8 cellular contexts compared by ENCODE assay signal in genomic region chr1:92030701-92031107, GRCh38. TPM values are rescaled to one million over a fixed set of nuclear protein-coding genes. Genes with fewer than 3 reads are reported as not detected.
DNase-seq lines count a peak whose midpoint lies in the region; ATAC-seq, FAIRE-seq and TF ChIP-seq lines count a peak whose summit lies in the region.

No MANE protein-coding gene starts in this region.

- peak overlapping the region; percentile 82 for H3K4me2 ChIP-seq in fibroblast of lung (ENCODE audit: extremely low read depth, insufficient read depth, low read length)
- H3K4me2 ChIP-seq in skeletal muscle satellite cell (ENCODE audit: low read length), result peak overlapping the region; percentile 98

- H3K9me3 Mint-ChIP-seq in activated CD4-positive, alpha-beta T cell treated with anti-CD3 and anti-CD28 coated beads, Interleukin-2, amount 10 ng/mL, durations not matched to agents 7 days and 5 days, result no peaks in the 10 kb centered on the region

- no peak for FAIRE-seq in GM19239 (lab: Jason Lieb, UNC)

- H3K27me3 Mint-ChIP-seq in activated CD4-positive, alpha-beta T cell treated with anti-CD3 and anti-CD28 coated beads, Interleukin-2, amount 10 ng/mL, durations not matched to agents 7 days and 5 days, result peaks cover 17% of the 10 kb centered on the region

- ATAC-seq in SK-N-SH treated with all-trans-retinoic acid at 6 μM for 48 hours, result peak; percentile 19; the same call in 1 of the 3 replicates
- ATAC-seq in HG03342 (IDR thresholded peaks at IDR 0.05; ENCODE audit: unreplicated experiment), result no peak

- POLR2A ChIA-PET in activated CD4-positive, alpha-beta T cell treated with anti-CD3 and anti-CD28 coated beads, Interleukin-2, amount 10 ng/mL, durations not matched to agents 7 days and 5 days (lab: Charles Lee), result no interaction called here

- no peak for DNase-seq in activated CD4-positive, alpha-beta T cell treated with anti-CD3 and anti-CD28 coated beads, Interleukin-2, amount 10 ng/mL, durations not matched to agents 7 days and 5 days
- no peak for DNase-seq in activated CD4-positive, alpha-beta T cell treated with anti-CD3 and anti-CD28 coated beads for 1 hour
- DNase-seq in fibroblast of lung (ENCODE audit: low read depth in 2 of 2) (peak; percentile 8 to 67), GM19239 (ENCODE audit: insufficient read length, low spot score) (no peak), cerebellar nuclear complex (lab: John Stamatoyannopoulos, UW) (no peak)

- H3K9me3 ChIP-seq in fibroblast of lung (ENCODE audit: control insufficient read depth, insufficient read depth, low read depth, low read length), result no peaks in the 10 kb centered on the region
- H3K9me3 ChIP-seq in skeletal muscle satellite cell (replicated peaks; ENCODE audit: low read length), result no peaks in the 10 kb centered on the region

- H2AFZ ChIP-seq in fibroblast of lung (ENCODE audit: low read length), result peak overlapping the region; percentile 49

- peaks cover 14% of the 10 kb centered on the region for H3K4me1 Mint-ChIP-seq in activated CD4-positive, alpha-beta T cell treated with anti-CD3 and anti-CD28 coated beads, Interleukin-2, amount 10 ng/mL, durations not matched to agents 7 days and 5 days

- H3K36me3 ChIP-seq in fibroblast of lung (ENCODE audit: control insufficient read depth, insufficient read depth, low read length), result no peaks in the 10 kb centered on the region
- no peaks in the 10 kb centered on the region for H3K36me3 ChIP-seq in skeletal muscle satellite cell (ENCODE audit: insufficient read depth, low read length)

- CTCF ChIA-PET in activated CD4-positive, alpha-beta T cell treated with anti-CD3 and anti-CD28 coated beads, Interleukin-2, amount 10 ng/mL, durations not matched to agents 7 days and 5 days (lab: Charles Lee), result interaction anchor here (0.5 to 2.0 kb wide), 5 partner anchors 9 to 110 kb away, joined by 3 to 7 read pairs (median 5); no protein-coding TSS in a partner anchor

- H3K4me3 ChIP-seq in fibroblast of lung (replicated peaks in 1 of 4; ENCODE audit: control extremely low read depth in 1 of 4, insufficient read depth in 1 of 4, low read depth in 3 of 4, low read length in 4 of 4) (peak overlapping the region in 1 of 4 experiments; percentile 38), skeletal muscle satellite cell (ENCODE audit: low read length) (peak overlapping the region; percentile 76)

- no peaks in the 10 kb centered on the region for H3K36me3 Mint-ChIP-seq in activated CD4-positive, alpha-beta T cell treated with anti-CD3 and anti-CD28 coated beads, Interleukin-2, amount 10 ng/mL, durations not matched to agents 7 days and 5 days (ENCODE audit: low read depth)

- no peak overlapping the region for H3K27ac ChIP-seq in fibroblast of lung (ENCODE audit: insufficient read depth, low read length)

- H3K27me3 ChIP-seq in fibroblast of lung (ENCODE audit: control insufficient read depth, insufficient read depth, low read length) (peaks cover 2% of the 10 kb centered on the region), skeletal muscle satellite cell (ENCODE audit: control insufficient read depth, insufficient read depth, low read length) (peaks cover 6% of the 10 kb centered on the region)

- no peaks in the 10 kb centered on the region for H3K4me1 ChIP-seq in fibroblast of lung (ENCODE audit: control insufficient read depth, extremely low read depth, insufficient read depth, low read length)
- peaks cover 9% of the 10 kb centered on the region for H3K4me1 ChIP-seq in skeletal muscle satellite cell (ENCODE audit: control insufficient read depth, insufficient read depth, low read length)

- H4K20me1 ChIP-seq in fibroblast of lung (ENCODE audit: control insufficient read depth, extremely low read depth, insufficient read depth, low read length), result no peaks in the 10 kb centered on the region

- H3K79me2 ChIP-seq in fibroblast of lung (ENCODE audit: control insufficient read depth, insufficient read depth, low read length), result no peaks in the 10 kb centered on the region

- peak overlapping the region; percentile 62 for H3K4me3 Mint-ChIP-seq in activated CD4-positive, alpha-beta T cell treated with anti-CD3 and anti-CD28 coated beads, Interleukin-2, amount 10 ng/mL, durations not matched to agents 7 days and 5 days

- TF ChIP-seq CTCF in fibroblast of lung (conservative IDR thresholded peaks at IDR 0.05 in 1 of 2, IDR thresholded peaks at IDR 0.05 in 1 of 2; ENCODE audit: low read depth in 1 of 2, low read length in 2 of 2), result no peak

- no peak overlapping the region for H3K9ac ChIP-seq in fibroblast of lung (ENCODE audit: insufficient read depth, low read length)
- H3K9ac ChIP-seq in skeletal muscle satellite cell (ENCODE audit: low read depth, low read length), result no peak overlapping the region

- no peak overlapping the region for H3K27ac Mint-ChIP-seq in activated CD4-positive, alpha-beta T cell treated with anti-CD3 and anti-CD28 coated beads, Interleukin-2, amount 10 ng/mL, durations not matched to agents 7 days and 5 days

TF ChIP-seq in SK-N-SH treated with all-trans-retinoic acid at 6 μM for 48 hours, 23 proteins besides CTCF, POLR2A, EP300 and RAD21 (continues in another document):
- no peak for TF ChIP-seq TSHZ2 (CRISPR knock-in tag; IDR thresholded peaks at IDR 0.05)
- no peak for TF ChIP-seq SNAI2 (CRISPR knock-in tag; IDR thresholded peaks at IDR 0.05)
- no peak for TF ChIP-seq PATZ1 (CRISPR knock-in tag; IDR thresholded peaks at IDR 0.05; ENCODE audit: borderline replicate concordance)
- no peak for TF ChIP-seq ZC3H10 (CRISPR knock-in tag; IDR thresholded peaks at IDR 0.05)
- TF ChIP-seq TOX (CRISPR knock-in tag; IDR thresholded peaks at IDR 0.05; ENCODE audit: borderline replicate concordance), result no peak
- TF ChIP-seq ARNTL (CRISPR knock-in tag; IDR thresholded peaks at IDR 0.05; ENCODE audit: borderline replicate concordance, low read depth), result no peak
- TF ChIP-seq ZNF565 (CRISPR knock-in tag; conservative IDR thresholded peaks at IDR 0.05; ENCODE audit: low read depth), result no peak
- no peak for TF ChIP-seq ZFP3 (CRISPR knock-in tag; IDR thresholded peaks at IDR 0.05)

RNA-seq across cellular contexts. Expression of gene EPHX4, which starts 0.9 kb away (rescaled TPM):
- not detected for total RNA-seq in activated CD4-positive, alpha-beta T cell treated with anti-CD3 and anti-CD28 coated beads, Interleukin-2, amount 10 ng/mL, durations not matched to agents 7 days and 5 days
- total RNA-seq in fibroblast of lung, result 0.26 and 0.33 TPM in 2 replicates
- 0.54 and 1.5 TPM in 2 replicates for polyA plus RNA-seq in fibroblast of lung
- polyA plus RNA-seq in fibroblast of lung (2012), result 0.60 and 1.0 TPM in 2 replicates
- not detected in 2 replicates for polyA minus RNA-seq in fibroblast of lung (ENCODE audit: low replicate concordance)
- 0.25 TPM in 1 of 2 replicates, not detected in the other for total RNA-seq in skeletal muscle satellite cell (2012; rRNA removed)

RNA-seq across cellular contexts. Expression of gene SETSIP, which starts 44.5 kb away (rescaled TPM):
- total RNA-seq in activated CD4-positive, alpha-beta T cell treated with anti-CD3 and anti-CD28 coated beads, Interleukin-2, amount 10 ng/mL, durations not matched to agents 7 days and 5 days, result not detected
- 0.17 and 0.26 TPM in 2 replicates for total RNA-seq in fibroblast of lung
- 0.11 and 0.12 TPM in 2 replicates for polyA plus RNA-seq in fibroblast of lung
- 0.49 TPM in 1 of 2 replicates, not detected in the other for polyA plus RNA-seq in fibroblast of lung (2012)
- polyA minus RNA-seq in fibroblast of lung (ENCODE audit: low replicate concordance), result not detected in 2 replicates
- 0.25 TPM in 1 of 2 replicates, not detected in the other for total RNA-seq in skeletal muscle satellite cell (2012; rRNA removed)

RNA-seq across cellular contexts. Expression of gene BTBD8, which starts 49.4 kb away (rescaled TPM):
- total RNA-seq in activated CD4-positive, alpha-beta T cell treated with anti-CD3 and anti-CD28 coated beads, Interleukin-2, amount 10 ng/mL, durations not matched to agents 7 days and 5 days, result 1 to 10 TPM; 1.6 to 2.7 TPM
- 10.6 and 10.8 TPM in 2 replicates for total RNA-seq in fibroblast of lung
- 1.7 and 2.2 TPM in 2 replicates for polyA plus RNA-seq in fibroblast of lung
- polyA plus RNA-seq in fibroblast of lung (2012), result 1.1 and 1.4 TPM in 2 replicates
- not detected in 2 replicates for polyA minus RNA-seq in fibroblast of lung (ENCODE audit: low replicate concordance)
- total RNA-seq in skeletal muscle satellite cell (2012; rRNA removed), result 2.0 and 3.3 TPM in 2 replicates

Comparison
In these comparisons a context has a peak if more than half of its experiments do, and no peak if none do; other contexts are left out.
1. DNase-seq: peak in fibroblast of lung (2 of 2); none in activated CD4-positive, alpha-beta T cell treated with anti-CD3 and anti-CD28 coated beads, Interleukin-2, amount 10 ng/mL, durations not matched to agents 7 days and 5 days (single experiment), activated CD4-positive, alpha-beta T cell treated with anti-CD3 and anti-CD28 coated beads for 1 hour (single experiment), GM19239 (single experiment) and cerebellar nuclear complex (0 of 2).